ENCODE assay signal across 9 cellular contexts in genomic region chr1:66360285-66360724, GRCh38.
DNase-seq lines count a peak whose midpoint lies in the region; ATAC-seq and TF ChIP-seq lines count a peak whose summit lies in the region.
"Had no signal": no experiment of that assay in that cellular context is flagged by ENCODE, and none has a peak within 500 bp of the region (broad histone marks: within the 10 kb centered on the region; RNA-seq: fewer than 3 reads in every experiment).

No MANE protein-coding gene starts in this region.

- TF ChIP-seq CTCF in DOHH2 (IDR thresholded peaks at IDR 0.05; ENCODE audit: low read depth, low read length, poor library complexity, severe bottlenecking) (peak; percentile 75), foreskin fibroblast (IDR thresholded peaks at IDR 0.05; ENCODE audit: low read depth, low read length) (peak; percentile 8)

- no peaks in the 10 kb centered on the region for H4K20me1 ChIP-seq in DOHH2 (ENCODE audit: control insufficient read depth, insufficient read depth, low read depth, low read length)

- H3K9me3 ChIP-seq in DOHH2 (ENCODE audit: control insufficient read depth, insufficient read depth, low read length), result no peaks in the 10 kb centered on the region
- H3K9me3 ChIP-seq: right lobe of liver had no signal

- H3K9me2 ChIP-seq in DOHH2 (replicated peaks; ENCODE audit: control insufficient read depth, low read length), result no peaks in the 10 kb centered on the region

- DNase-seq in NCI-H187 treated with DMSO at 0.1 percent for 48 hours (lab: John Stamatoyannopoulos, UW), result peak; percentile 62
- DNase-seq in foreskin fibroblast, result no peak
- DNase-seq in stimulated activated CD4-positive, alpha-beta T cell treated with anti-CD3 and anti-CD28 coated beads, Interleukin-4, amount 100 ng/mL, for 24 hours, result no peak
- DNase-seq in stimulated activated CD4-positive, alpha-beta T cell treated with anti-CD3 and anti-CD28 coated beads, Interleukin-12 subunit alpha, Interleukin-12 subunit beta, amount 100 ng/mL, for 4 hours, result no peak
- DNase-seq in RPMI8226, result no peak
- no peak for DNase-seq in iPS-NIHi7 (ENCODE audit: extremely low spot score)
- DNase-seq: right lobe of liver had no signal

- peak overlapping the region; percentile 29; the same call in 1 of the 2 replicates for H3K4me2 ChIP-seq in DOHH2 (ENCODE audit: low read length)

- ATAC-seq in GM21447 (IDR thresholded peaks at IDR 0.05; ENCODE audit: unreplicated experiment), result peak; percentile 50

- peaks cover 21% of the 10 kb centered on the region for H3K4me1 ChIP-seq in DOHH2 (ENCODE audit: control insufficient read depth, low read length)

- no peaks in the 10 kb centered on the region for H3F3A ChIP-seq in DOHH2 (ENCODE audit: control insufficient read depth, insufficient read depth)

- H3K4me3 ChIP-seq in DOHH2 (ENCODE audit: low read length) (no peak overlapping the region), foreskin fibroblast (ENCODE audit: low read depth in 1 of 2, low read length in 2 of 2) (no peak overlapping the region)
- H3K4me3 ChIP-seq: right lobe of liver had no signal

- no peak overlapping the region for H3K27ac ChIP-seq in DOHH2 (ENCODE audit: low read depth, low read length)
- H3K27ac ChIP-seq: right lobe of liver had no signal

- H3K27me3 ChIP-seq in DOHH2 (ENCODE audit: control insufficient read depth, low read length), result no peaks in the 10 kb centered on the region
- H3K27me3 ChIP-seq: right lobe of liver had no signal

- no peaks in the 10 kb centered on the region for H3K36me3 ChIP-seq in DOHH2 (ENCODE audit: control insufficient read depth, low read length)

- no peaks in the 10 kb centered on the region for H3K79me2 ChIP-seq in DOHH2 (ENCODE audit: control insufficient read depth, low read length)
